In genomic region chr15:31409196-31409595, GRCh38 we compare ENCODE assay signal across 30 cellular contexts.
"Had no signal": no experiment of that assay in that cellular context is flagged by ENCODE, and none has a peak within 500 bp of the region (broad histone marks: within the 10 kb centered on the region; RNA-seq: fewer than 3 reads in every experiment).

No MANE protein-coding gene starts in this region.

- H3K4me1 ChIP-seq: left ventricle myocardium inferior, pancreas, prostate gland, sigmoid colon, tibial nerve, uterus had no signal

- H3K27me3 Mint-ChIP-seq: stimulated activated naive CD8-positive, alpha-beta T cell treated with anti-CD3 and anti-CD28 coated beads, Interleukin-15, amount 100 ng/mL, for 72 hours; type B pancreatic cell had no signal

- H3K9me3 ChIP-seq: pancreas, prostate gland had no signal

- DNase-seq: hypothalamus; immature natural killer cell; kidney; left ventricle myocardium inferior; midbrain; mucosa of descending colon; naive thymus-derived CD4-positive, alpha-beta T cell; nucleus accumbens; pancreas; posterior cingulate gyrus; retina; right cardiac atrium; sigmoid colon; stimulated activated CD4-positive, alpha-beta T cell treated with anti-CD3 and anti-CD28 coated beads, Interleukin-1b, Interleukin-23, amount 100 ng/mL, for 48 hours; stimulated activated CD4-positive, alpha-beta T cell treated with anti-CD3 and anti-CD28 coated beads, Interleukin-2, amount 100 ng/mL, for 48 hours; stimulated activated CD4-positive, alpha-beta T cell treated with anti-CD3 and anti-CD28 coated beads, Interleukin-4, amount 100 ng/mL, for 4 hours; stimulated activated CD8-positive, alpha-beta memory T cell treated with anti-CD3 and anti-CD28 coated beads, Interleukin-4, amount 100 ng/mL, for 48 hours; stimulated activated naive CD4-positive, alpha-beta T cell treated with Interleukin-2 at 50 U/mL for 16 hours; stimulated activated naive CD8-positive, alpha-beta T cell treated with anti-CD3 and anti-CD28 coated beads, Interleukin-15, amount 100 ng/mL, for 72 hours; substantia nigra; uterus had no signal

- ATAC-seq: mucosa of descending colon; naive thymus-derived CD4-positive, alpha-beta T cell; pancreas; right cardiac atrium; stimulated activated memory B cell treated with anti-CD40 and anti-IgM and Interleukin-4, amounts not matched to agents 10 μg/mL and 1 μg/mL and 100 μg/mL, for 72 hours; stimulated activated naive CD8-positive, alpha-beta T cell treated with anti-CD3 and anti-CD28 coated beads, Interleukin-15, amount 100 ng/mL, for 72 hours had no signal

- H3K27ac Mint-ChIP-seq: memory B cell; nephron; stimulated activated memory B cell treated with anti-CD40 and anti-IgM and Interleukin-4, amounts not matched to agents 10 μg/mL and 1 μg/mL and 100 μg/mL, for 72 hours; stimulated activated naive CD8-positive, alpha-beta T cell treated with anti-CD3 and anti-CD28 coated beads, Interleukin-15, amount 100 ng/mL, for 72 hours; type B pancreatic cell had no signal

- H3K36me3 ChIP-seq: left ventricle myocardium inferior, pancreas, prostate gland, sigmoid colon, tibial nerve, uterus had no signal

- H3K36me3 Mint-ChIP-seq: type B pancreatic cell had no signal

- H3K4me1 Mint-ChIP-seq: nephron had no signal

- H3K27ac ChIP-seq: left ventricle myocardium inferior, pancreas, prostate gland, sigmoid colon, tibial nerve, uterus had no signal

- H3K4me3 Mint-ChIP-seq: immature natural killer cell; memory B cell; naive thymus-derived CD4-positive, alpha-beta T cell; nephron; neural crest cell; stimulated activated memory B cell treated with anti-CD40 and anti-IgM and Interleukin-4, amounts not matched to agents 10 μg/mL and 1 μg/mL and 100 μg/mL, for 72 hours; stimulated activated naive CD8-positive, alpha-beta T cell treated with anti-CD3 and anti-CD28 coated beads, Interleukin-15, amount 100 ng/mL, for 72 hours; type B pancreatic cell had no signal

- H3K4me3 ChIP-seq: left ventricle myocardium inferior, lung, mucosa of descending colon, pancreas, prostate gland, sigmoid colon, smooth muscle cell, tibial nerve, uterus had no signal

- H3K4me2 ChIP-seq: smooth muscle cell had no signal

- H3K27me3 ChIP-seq: pancreas, sigmoid colon, tibial nerve, uterus had no signal
